Comparison of ENCODE assay signal across 7 cellular contexts in the genomic region with DNA sequence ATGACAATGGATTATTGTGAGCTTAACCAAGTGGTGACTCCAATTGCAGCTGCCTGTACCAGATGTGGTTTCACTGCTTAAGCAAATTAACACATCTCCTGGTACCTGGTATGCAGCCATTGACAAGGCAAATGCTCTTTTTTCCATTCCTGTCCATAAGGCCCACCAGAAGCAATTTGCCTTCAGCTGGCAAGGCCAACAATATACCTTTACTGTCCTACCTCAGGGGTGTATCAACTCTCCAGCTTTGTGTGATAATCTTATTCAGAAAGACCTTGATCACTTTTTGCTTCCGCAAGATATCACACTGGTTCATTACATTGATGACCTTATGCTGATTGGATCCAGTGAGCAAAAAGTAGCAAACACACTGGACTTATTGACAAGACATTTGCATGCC. TPM values are rescaled to one million over a fixed set of nuclear protein-coding genes. Genes with fewer than 3 reads are reported as not detected.
"Had no signal": no experiment of that assay in that cellular context is flagged by ENCODE, and none has a peak within 500 bp of the region (broad histone marks: within the 10 kb centered on the region; RNA-seq: fewer than 3 reads in every experiment).

No MANE protein-coding gene starts in this region.

RNA-seq across cellular contexts. Expression of a gene that starts 23.7 kb away (rescaled TPM):
- total RNA-seq: OCI-LY7, Right ventricle myocardium inferior, Right ventricle myocardium superior, RPMI7951, SJCRH30, SJSA1, SK-MEL-5 had no signal

RNA-seq across cellular contexts. Expression of a gene that starts 41.2 kb away (rescaled TPM):
- total RNA-seq: OCI-LY7, Right ventricle myocardium inferior, Right ventricle myocardium superior, SJCRH30, SK-MEL-5 had no signal
